ENCODE assay signal across 22 cellular contexts in genomic region chr9:80556631-80557030, GRCh38.
"Had no signal": no experiment of that assay in that cellular context is flagged by ENCODE, and none has a peak within 500 bp of the region (broad histone marks: within the 10 kb centered on the region; RNA-seq: fewer than 3 reads in every experiment).

No MANE protein-coding gene starts in this region.

- H3K27me3 ChIP-seq: adrenal gland, gastrocnemius medialis, heart left ventricle, ovary, right lobe of liver, upper lobe of right lung had no signal

- H3K4me1 Mint-ChIP-seq: immature natural killer cell, T-cell had no signal

- H3K36me3 Mint-ChIP-seq: immature natural killer cell, T-cell had no signal

- H3K4me3 ChIP-seq: adrenal gland, gastrocnemius medialis, heart left ventricle, lung, ovary, right lobe of liver, SK-N-MC, thoracic aorta, upper lobe of right lung had no signal

- H3K4me1 ChIP-seq: adrenal gland, heart left ventricle, upper lobe of right lung had no signal

- H3K9me3 Mint-ChIP-seq: activated T-cell treated with anti-CD3 and anti-CD28 coated beads, Interleukin-2, amount 50 U/mL, for 24 hours had no signal

- H3K27me3 Mint-ChIP-seq: activated T-cell treated with anti-CD3 and anti-CD28 coated beads, Interleukin-2, amount 50 U/mL, for 24 hours; dendritic cell treated with granulocyte-macrophage colony-stimulating factor and Interleukin-4, amounts not matched to agents 40 ng/mL and 50 ng/mL, for 4 days; T-cell had no signal

- H3K9me3 ChIP-seq: adrenal gland, gastrocnemius medialis, ovary, right lobe of liver, thoracic aorta, upper lobe of right lung had no signal

- DNase-seq: activated CD4-positive, CD25-positive, alpha-beta regulatory T cell treated with anti-CD3 and anti-CD28 coated beads, Interleukin-2, amount 50 U/mL, for 72 hours; activated effector memory CD4-positive, alpha-beta T cell treated with Interleukin-2 at 50 U/mL for 16 hours; activated naive CD4-positive, alpha-beta T cell treated with anti-CD3 and anti-CD28 coated beads, Interleukin-2, amount 50 U/mL, for 16 hours; activated T-cell treated with anti-CD3 and anti-CD28 coated beads, Interleukin-2, amount 50 U/mL, for 24 hours; adrenal gland; effector memory CD4-positive, alpha-beta T cell; gastrocnemius medialis; heart left ventricle; immature natural killer cell; left colon; ovary; right lobe of liver; stimulated activated CD4-positive, alpha-beta T cell treated with anti-CD3 and anti-CD28 coated beads, Interleukin-12 subunit alpha, Interleukin-12 subunit beta, amount 100 ng/mL, for 4 hours; stimulated activated CD4-positive, alpha-beta T cell treated with anti-CD3 and anti-CD28 coated beads, Interleukin-2, amount 100 ng/mL, for 24 hours; T-cell; T1000; upper lobe of right lung had no signal

- ATAC-seq: gastrocnemius medialis, heart left ventricle, left colon, right lobe of liver, T-cell, upper lobe of right lung had no signal

- H3K27ac ChIP-seq: adrenal gland, gastrocnemius medialis, heart left ventricle, ovary, right lobe of liver, SK-N-MC, thoracic aorta, upper lobe of right lung had no signal

- H3K27ac Mint-ChIP-seq: activated T-cell treated with anti-CD3 and anti-CD28 coated beads, Interleukin-2, amount 50 U/mL, for 24 hours; dendritic cell treated with granulocyte-macrophage colony-stimulating factor and Interleukin-4, amounts not matched to agents 40 ng/mL and 50 ng/mL, for 4 days; immature natural killer cell; T-cell had no signal

- H3K4me3 Mint-ChIP-seq: activated T-cell treated with anti-CD3 and anti-CD28 coated beads, Interleukin-2, amount 50 U/mL, for 24 hours; dendritic cell treated with granulocyte-macrophage colony-stimulating factor and Interleukin-4, amounts not matched to agents 40 ng/mL and 50 ng/mL, for 4 days; immature natural killer cell; neural crest cell; T-cell had no signal

- H3K36me3 ChIP-seq: adrenal gland, gastrocnemius medialis, heart left ventricle, ovary, right lobe of liver, thoracic aorta, upper lobe of right lung had no signal
